17 cellular contexts compared by ENCODE assay signal in the genomic region with DNA sequence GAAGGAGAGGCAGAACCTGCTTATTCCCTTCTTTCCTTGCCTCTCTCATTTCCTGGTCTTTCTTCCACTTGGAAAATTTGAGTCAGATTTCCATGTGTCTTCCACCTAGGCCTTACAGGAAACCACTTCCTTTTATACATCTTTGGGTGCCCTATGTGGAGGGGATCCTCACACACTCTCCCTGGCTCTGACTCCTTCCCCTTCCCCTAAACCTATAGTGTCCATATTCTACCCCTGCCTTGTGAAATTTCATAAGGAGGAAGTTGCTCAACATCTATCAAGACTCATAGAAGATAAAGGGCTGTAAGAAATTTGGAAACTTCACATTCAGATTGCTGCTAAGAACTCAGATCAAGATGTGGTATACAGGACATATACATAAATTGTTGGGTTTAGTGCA.
"Had no signal": no experiment of that assay in that cellular context is flagged by ENCODE, and none has a peak within 500 bp of the region (broad histone marks: within the 10 kb centered on the region; RNA-seq: fewer than 3 reads in every experiment).

No MANE protein-coding gene starts in this region.

- ATAC-seq: effector memory CD8-positive, alpha-beta T cell; gastroesophageal sphincter; heart right ventricle; left cardiac atrium; right cardiac atrium; stimulated activated naive CD8-positive, alpha-beta T cell treated with anti-CD3 and anti-CD28 coated beads, Interleukin-15, Interleukin-2, amounts not matched to agents 100 U/mL and 50 U/mL, for 24 hours had no signal

- DNase-seq: activated B cell treated with CpG ODN at 0.5 μM for 24 hours; activated CD4-positive, alpha-beta T cell treated with anti-CD3 and anti-CD28 coated beads, Interleukin-2, amount 10 ng/mL, durations not matched to agents 24 days and 14 days; activated CD8-positive, alpha-beta memory T cell treated with anti-CD3 and anti-CD28 coated beads for 24 hours; activated naive CD8-positive, alpha-beta T cell treated with anti-CD3 and anti-CD28 coated beads for 36 hours; cerebellar nuclear complex; dermis blood vessel endothelial cell; effector memory CD8-positive, alpha-beta T cell; heart right ventricle; left cardiac atrium; lower lobe of right lung; right cardiac atrium; small intestine; stimulated activated CD4-positive, alpha-beta T cell treated with anti-CD3 and anti-CD28 coated beads, Interleukin-4, amount 100 ng/mL, for 4 hours; stimulated activated CD8-positive, alpha-beta memory T cell treated with anti-CD3 and anti-CD28 coated beads, Interleukin-4, amount 100 ng/mL, for 48 hours; stimulated activated naive CD8-positive, alpha-beta T cell treated with anti-CD3 and anti-CD28 coated beads, Interleukin-15, Interleukin-2, amounts not matched to agents 100 U/mL and 50 U/mL, for 24 hours had no signal

- H3K4me3 ChIP-seq: gastroesophageal sphincter, heart right ventricle, lower lobe of right lung, prostate gland had no signal

- H3K27ac ChIP-seq: gastroesophageal sphincter, heart right ventricle, lower lobe of right lung, prostate gland had no signal

- FAIRE-seq: small intestine had no signal

- H3K27me3 ChIP-seq: gastroesophageal sphincter, heart right ventricle had no signal

- H3K9me3 ChIP-seq: prostate gland had no signal

- H3K36me3 ChIP-seq: gastroesophageal sphincter, heart right ventricle, lower lobe of right lung, prostate gland had no signal

- H3K4me1 ChIP-seq: gastroesophageal sphincter, lower lobe of right lung, prostate gland had no signal
